ENCODE assay signal across 34 cellular contexts in genomic region chr2:238814815-238815214, GRCh38. TPM values are rescaled to one million over a fixed set of nuclear protein-coding genes. Genes with fewer than 3 reads are reported as not detected.
"Had no signal": no experiment of that assay in that cellular context is flagged by ENCODE, and none has a peak within 500 bp of the region (broad histone marks: within the 10 kb centered on the region; RNA-seq: fewer than 3 reads in every experiment).

No MANE protein-coding gene starts in this region.

- H3K4me1 Mint-ChIP-seq: activated B cell treated with CpG ODN at 0.5 μM for 24 hours; activated CD4-positive, alpha-beta T cell treated with anti-CD3 and anti-CD28 coated beads, Interleukin-2, amount 10 ng/mL, durations not matched to agents 24 days and 14 days; activated CD8-positive, alpha-beta memory T cell treated with anti-CD3 and anti-CD28 coated beads, Interleukin-2, amount 10 ng/mL, durations not matched to agents 7 days and 5 days; activated naive CD8-positive, alpha-beta T cell treated with anti-CD3 and anti-CD28 coated beads for 36 hours; activated T-helper 17 cell treated with anti-CD3 and anti-CD28 coated beads, Interleukin-2, amount 50 U/mL, for 72 hours had no signal

- H3K4me3 Mint-ChIP-seq: activated B cell treated with CpG ODN at 0.5 μM for 24 hours; activated CD4-positive, alpha-beta memory T cell treated with anti-CD3 and anti-CD28 coated beads for 36 hours; activated CD4-positive, alpha-beta T cell treated with anti-CD3 and anti-CD28 coated beads, Interleukin-2, amount 10 ng/mL, durations not matched to agents 24 days and 14 days; activated CD8-positive, alpha-beta memory T cell treated with anti-CD3 and anti-CD28 coated beads, Interleukin-2, amount 10 ng/mL, durations not matched to agents 7 days and 5 days; activated CD8-positive, alpha-beta T cell treated with anti-CD3 and anti-CD28 coated beads for 36 hours; activated naive CD4-positive, alpha-beta T cell treated with anti-CD3 and anti-CD28 coated beads for 36 hours; activated naive CD8-positive, alpha-beta T cell treated with anti-CD3 and anti-CD28 coated beads for 36 hours; activated T-cell treated with anti-CD3 and anti-CD28 coated beads, Interleukin-2, amount 50 U/mL, for 4 hours; activated T-cell treated with anti-CD3 and anti-CD28 coated beads, Interleukin-2, amount 50 U/mL, for 72 hours; activated T-helper 1 cell treated with anti-CD3 and anti-CD28 coated beads, Interleukin-12 subunit alpha, Interleukin-12 subunit beta, Interleukin-2, Interleukin-4 antibody, amounts not matched to agents 30 ng/mL and 10 ng/mL and 1 ng/mL, durations not matched to agents 14 hours and 24 hours and 36 hours; activated T-helper 17 cell treated with anti-CD3 and anti-CD28 coated beads, Interleukin-2, amount 50 U/mL, for 72 hours; T-helper 1 cell treated with Interleukin-12 subunit alpha and Interleukin-12 subunit beta and Interleukin-4 antibody, amounts not matched to agents 30 μg/mL and 1 μg/mL, for 36 hours; T-helper 2 cell treated with Interferon-gamma antibody and Interleukin-4, amounts not matched to agents 5 μg/mL and 100 μg/mL, for 36 hours had no signal

- H3K27ac Mint-ChIP-seq: activated B cell treated with CpG ODN at 0.5 μM for 24 hours; activated CD4-positive, alpha-beta memory T cell treated with anti-CD3 and anti-CD28 coated beads for 36 hours; activated CD4-positive, alpha-beta T cell treated with anti-CD3 and anti-CD28 coated beads, Interleukin-2, amount 10 ng/mL, durations not matched to agents 24 days and 14 days; activated CD8-positive, alpha-beta memory T cell treated with anti-CD3 and anti-CD28 coated beads, Interleukin-2, amount 10 ng/mL, durations not matched to agents 7 days and 5 days; activated CD8-positive, alpha-beta T cell treated with anti-CD3 and anti-CD28 coated beads for 36 hours; activated naive CD4-positive, alpha-beta T cell treated with anti-CD3 and anti-CD28 coated beads for 36 hours; activated naive CD4-positive, alpha-beta T cell treated with anti-CD3 and anti-CD28 coated beads, Interleukin-2, amount 50 U/mL, for 72 hours; activated naive CD8-positive, alpha-beta T cell treated with anti-CD3 and anti-CD28 coated beads for 36 hours; activated T-cell treated with anti-CD3 and anti-CD28 coated beads, Interleukin-2, amount 50 U/mL, for 72 hours; activated T-helper 1 cell treated with anti-CD3 and anti-CD28 coated beads, Interleukin-12 subunit alpha, Interleukin-12 subunit beta, Interleukin-2, Interleukin-4 antibody, amounts not matched to agents 30 ng/mL and 10 ng/mL and 1 ng/mL, durations not matched to agents 14 hours and 24 hours and 36 hours; activated T-helper 17 cell treated with anti-CD3 and anti-CD28 coated beads, Interleukin-2, amount 50 U/mL, for 72 hours; T-helper 1 cell treated with Interleukin-12 subunit alpha and Interleukin-12 subunit beta and Interleukin-4 antibody, amounts not matched to agents 30 μg/mL and 1 μg/mL, for 36 hours; T-helper 2 cell treated with Interferon-gamma antibody and Interleukin-4, amounts not matched to agents 5 μg/mL and 100 μg/mL, for 36 hours had no signal

- DNase-seq: activated B cell treated with CpG ODN at 0.5 μM for 24 hours; activated CD4-positive, alpha-beta memory T cell treated with anti-CD3 and anti-CD28 coated beads for 36 hours; activated CD4-positive, alpha-beta T cell treated with anti-CD3 and anti-CD28 coated beads for 4 hours; activated CD4-positive, alpha-beta T cell treated with anti-CD3 and anti-CD28 coated beads, Interleukin-2, amount 10 ng/mL, durations not matched to agents 24 days and 14 days; activated CD4-positive, alpha-beta T cell treated with anti-CD3 and anti-CD28 coated beads, Interleukin-2, amount 50 U/mL, for 1 hour; activated CD4-positive, alpha-beta T cell treated with anti-CD3 and anti-CD28 coated beads, Interleukin-2, amount 50 U/mL, for 4 hours; activated CD4-positive, CD25-positive, alpha-beta regulatory T cell treated with anti-CD3 and anti-CD28 coated beads, Interleukin-2, amount 50 U/mL, for 72 hours; activated CD8-positive, alpha-beta memory T cell treated with anti-CD3 and anti-CD28 coated beads, Interleukin-2, amount 10 ng/mL, durations not matched to agents 7 days and 5 days; activated CD8-positive, alpha-beta T cell treated with anti-CD3 and anti-CD28 coated beads for 36 hours; activated effector memory CD4-positive, alpha-beta T cell treated with anti-CD3 and anti-CD28 coated beads, Interleukin-2, amount 50 U/mL, for 16 hours; activated gamma-delta T cell treated with Interleukin-2 at 50 U/mL for 16 hours; activated naive CD4-positive, alpha-beta T cell; activated naive CD4-positive, alpha-beta T cell treated with anti-CD3 and anti-CD28 coated beads for 36 hours; activated naive CD4-positive, alpha-beta T cell treated with anti-CD3 and anti-CD28 coated beads, Interleukin-2, amount 50 U/mL, for 16 hours; activated naive CD8-positive, alpha-beta T cell treated with anti-CD3 and anti-CD28 coated beads for 36 hours; activated T-cell treated with anti-CD3 and anti-CD28 coated beads for 4 hours; activated T-cell treated with anti-CD3 and anti-CD28 coated beads, Interleukin-2, amount 50 U/mL, for 1 hour; activated T-cell treated with anti-CD3 and anti-CD28 coated beads, Interleukin-2, amount 50 U/mL, for 4 hours; activated T-cell treated with anti-CD3 and anti-CD28 coated beads, Interleukin-2, amount 50 U/mL, for 72 hours; adrenal gland; amniotic stem cell; aorta; body of pancreas; brain microvascular endothelial cell; central memory CD4-positive, alpha-beta T cell; SW 1271; T-helper 1 cell; T-helper 2 cell; T-helper 9 cell had no signal

- H3K27me3 Mint-ChIP-seq: activated CD4-positive, alpha-beta T cell treated with anti-CD3 and anti-CD28 coated beads, Interleukin-2, amount 10 ng/mL, durations not matched to agents 24 days and 14 days had no signal

- H3K36me3 Mint-ChIP-seq: activated CD4-positive, alpha-beta memory T cell treated with anti-CD3 and anti-CD28 coated beads for 36 hours; activated CD8-positive, alpha-beta memory T cell treated with anti-CD3 and anti-CD28 coated beads, Interleukin-2, amount 10 ng/mL, durations not matched to agents 7 days and 5 days; activated naive CD4-positive, alpha-beta T cell treated with anti-CD3 and anti-CD28 coated beads, Interleukin-2, amount 50 U/mL, for 72 hours; activated naive CD8-positive, alpha-beta T cell treated with anti-CD3 and anti-CD28 coated beads for 36 hours had no signal

- H3K9me3 Mint-ChIP-seq: activated B cell treated with CpG ODN at 0.5 μM for 24 hours; activated CD4-positive, alpha-beta memory T cell treated with anti-CD3 and anti-CD28 coated beads for 36 hours; activated CD8-positive, alpha-beta T cell treated with anti-CD3 and anti-CD28 coated beads for 36 hours; activated naive CD4-positive, alpha-beta T cell treated with anti-CD3 and anti-CD28 coated beads for 36 hours; activated naive CD8-positive, alpha-beta T cell treated with anti-CD3 and anti-CD28 coated beads for 36 hours; activated T-cell treated with anti-CD3 and anti-CD28 coated beads, Interleukin-2, amount 50 U/mL, for 72 hours; activated T-helper 1 cell treated with anti-CD3 and anti-CD28 coated beads, Interleukin-12 subunit alpha, Interleukin-12 subunit beta, Interleukin-2, Interleukin-4 antibody, amounts not matched to agents 30 ng/mL and 10 ng/mL and 1 ng/mL, durations not matched to agents 14 hours and 24 hours and 36 hours; activated T-helper 17 cell treated with anti-CD3 and anti-CD28 coated beads, Interleukin-2, amount 50 U/mL, for 72 hours; T-helper 2 cell treated with Interferon-gamma antibody and Interleukin-4, amounts not matched to agents 5 μg/mL and 100 μg/mL, for 36 hours had no signal

- ATAC-seq: activated CD8-positive, alpha-beta memory T cell treated with anti-CD3 and anti-CD28 coated beads, Interleukin-2, amount 10 ng/mL, durations not matched to agents 7 days and 5 days; activated CD8-positive, alpha-beta T cell treated with anti-CD3 and anti-CD28 coated beads for 36 hours; activated naive CD4-positive, alpha-beta T cell treated with anti-CD3 and anti-CD28 coated beads, Interleukin-2, amount 50 U/mL, for 72 hours; activated T-cell treated with anti-CD3 and anti-CD28 coated beads, Interleukin-2, amount 50 U/mL, for 4 hours; activated T-cell treated with anti-CD3 and anti-CD28 coated beads, Interleukin-2, amount 50 U/mL, for 72 hours; activated T-helper 17 cell treated with anti-CD3 and anti-CD28 coated beads, Interleukin-2, amount 50 U/mL, for 72 hours; body of pancreas had no signal

RNA-seq across cellular contexts. Expression of gene TWIST2, which starts 33.1 kb away (rescaled TPM):
- total RNA-seq: activated B cell treated with CpG ODN at 0.5 μM for 24 hours; activated CD4-positive, alpha-beta memory T cell treated with anti-CD3 and anti-CD28 coated beads for 36 hours; activated CD4-positive, alpha-beta T cell treated with anti-CD3 and anti-CD28 coated beads, Interleukin-2, amount 10 ng/mL, durations not matched to agents 24 days and 14 days; activated CD8-positive, alpha-beta memory T cell treated with anti-CD3 and anti-CD28 coated beads, Interleukin-2, amount 10 ng/mL, durations not matched to agents 7 days and 5 days; activated CD8-positive, alpha-beta T cell treated with anti-CD3 and anti-CD28 coated beads for 36 hours; activated naive CD4-positive, alpha-beta T cell treated with anti-CD3 and anti-CD28 coated beads for 36 hours; activated naive CD4-positive, alpha-beta T cell treated with anti-CD3 and anti-CD28 coated beads, Interleukin-2, amount 50 U/mL, for 72 hours; activated naive CD8-positive, alpha-beta T cell treated with anti-CD3 and anti-CD28 coated beads for 36 hours; activated T-cell treated with anti-CD3 and anti-CD28 coated beads, Interleukin-2, amount 50 U/mL, for 4 hours; activated T-cell treated with anti-CD3 and anti-CD28 coated beads, Interleukin-2, amount 50 U/mL, for 72 hours; activated T-helper 1 cell treated with anti-CD3 and anti-CD28 coated beads, Interleukin-12 subunit alpha, Interleukin-12 subunit beta, Interleukin-2, Interleukin-4 antibody, amounts not matched to agents 30 ng/mL and 10 ng/mL and 1 ng/mL, durations not matched to agents 14 hours and 24 hours and 36 hours; activated T-helper 17 cell treated with anti-CD3 and anti-CD28 coated beads, Interleukin-2, amount 50 U/mL, for 72 hours had no signal
